8 cellular contexts compared by ENCODE assay signal in the genomic region with DNA sequence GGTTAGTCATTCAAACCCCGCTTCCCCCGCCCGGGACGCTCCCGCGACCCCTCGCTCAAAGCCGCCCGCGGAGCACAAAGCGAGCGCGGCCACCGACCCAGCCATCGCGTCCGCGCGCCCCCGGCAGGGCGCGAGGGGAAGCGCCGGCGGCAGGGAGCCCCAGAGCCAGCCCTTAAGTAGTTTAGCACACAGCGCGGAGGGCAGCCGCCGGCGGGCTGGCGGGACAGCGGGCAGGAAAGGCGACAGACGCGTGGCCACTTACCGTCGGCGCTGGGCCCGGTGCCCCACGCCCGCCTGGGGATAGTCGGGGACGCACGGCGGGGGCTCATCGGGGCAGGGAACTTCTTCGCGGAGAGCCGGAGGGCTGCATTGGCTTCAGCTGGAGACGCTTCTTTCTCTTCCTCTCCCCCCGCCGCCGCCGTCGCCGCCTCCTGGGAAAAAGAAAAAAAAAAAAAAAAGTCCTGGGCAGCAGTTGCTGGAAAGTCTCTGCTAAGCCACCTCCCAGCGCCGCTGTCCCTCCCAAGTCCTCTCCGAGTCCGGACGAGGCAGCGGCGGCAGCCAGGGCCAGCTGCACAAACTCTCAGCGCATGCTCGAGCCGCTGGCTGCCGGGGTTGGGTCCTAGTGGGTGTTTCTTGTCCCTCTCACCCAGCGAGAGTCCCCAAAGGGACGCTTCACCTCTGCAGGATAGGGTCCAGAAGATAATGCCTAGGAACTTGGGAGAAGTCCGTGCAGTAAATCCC.
DNase-seq lines count a peak whose midpoint lies in the region; ATAC-seq and TF ChIP-seq lines count a peak whose summit lies in the region.

A gene with protein sequence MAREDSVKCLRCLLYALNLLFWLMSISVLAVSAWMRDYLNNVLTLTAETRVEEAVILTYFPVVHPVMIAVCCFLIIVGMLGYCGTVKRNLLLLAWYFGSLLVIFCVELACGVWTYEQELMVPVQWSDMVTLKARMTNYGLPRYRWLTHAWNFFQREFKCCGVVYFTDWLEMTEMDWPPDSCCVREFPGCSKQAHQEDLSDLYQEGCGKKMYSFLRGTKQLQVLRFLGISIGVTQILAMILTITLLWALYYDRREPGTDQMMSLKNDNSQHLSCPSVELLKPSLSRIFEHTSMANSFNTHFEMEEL (minus strand): TSS at position 587 of the 741 bp plus-strand sequence. CDS start 1,381 bp downstream, outside the sequence.

- intact Hi-C loops in dendritic cell treated with granulocyte-macrophage colony-stimulating factor and Interleukin-4, amounts not matched to agents 40 ng/mL and 50 ng/mL, for 4 days (cut with micrococcal nuclease) = no loop called here

- DNase-seq in AG20443 (ENCODE audit: low spot score) = peak; percentile 90
- peak; percentile 48 for DNase-seq in NCI-H2171 treated with DMSO at 0.1 percent for 48 hours (lab: John Stamatoyannopoulos, UW)
- DNase-seq in activated CD4-positive, alpha-beta T cell treated with anti-CD3 and anti-CD28 coated beads for 24 hours (ENCODE audit: low read depth in 2 of 2) = peak; percentile 17 to 28
- DNase-seq in left kidney (ENCODE audit: low read depth, low spot score) = peak; percentile 97
- DNase-seq in stimulated activated CD4-positive, alpha-beta T cell treated with anti-CD3 and anti-CD28 coated beads, Interleukin-1b, Interleukin-23, amount 100 ng/mL, for 48 hours = peak; percentile 36

- in situ Hi-C loops in GM18951 (cut with MboI; ENCODE audit: low sequenced_read_pairs, unreplicated experiment) = no loop called here

- TF ChIP-seq POLR2A in GM18951 (IDR thresholded peaks at IDR 0.05; ENCODE audit: extremely low read depth, insufficient read depth, insufficient read length) = peak; percentile 62

- peak within 1 kb of the TSS; percentile 88 for H3K4me3 Mint-ChIP-seq in dendritic cell treated with granulocyte-macrophage colony-stimulating factor and Interleukin-4, amounts not matched to agents 40 ng/mL and 50 ng/mL, for 4 days

- H3K4me1 Mint-ChIP-seq in dendritic cell treated with granulocyte-macrophage colony-stimulating factor and Interleukin-4, amounts not matched to agents 40 ng/mL and 50 ng/mL, for 4 days (ENCODE audit: low read depth) = peaks cover 18% of the 10 kb centered on the region

- peak; percentile 90 for ATAC-seq in HG03103 (IDR thresholded peaks at IDR 0.05; ENCODE audit: low read depth, unreplicated experiment)

- H3K27ac Mint-ChIP-seq in dendritic cell treated with granulocyte-macrophage colony-stimulating factor and Interleukin-4, amounts not matched to agents 40 ng/mL and 50 ng/mL, for 4 days = no peak within 1 kb of the TSS

- peaks cover 62% of the 10 kb centered on the region for H3K27me3 Mint-ChIP-seq in dendritic cell treated with granulocyte-macrophage colony-stimulating factor and Interleukin-4, amounts not matched to agents 40 ng/mL and 50 ng/mL, for 4 days

- no peaks in the 10 kb centered on the region for H3K36me3 Mint-ChIP-seq in dendritic cell treated with granulocyte-macrophage colony-stimulating factor and Interleukin-4, amounts not matched to agents 40 ng/mL and 50 ng/mL, for 4 days (ENCODE audit: low read depth)

- H3K9me3 Mint-ChIP-seq in dendritic cell treated with granulocyte-macrophage colony-stimulating factor and Interleukin-4, amounts not matched to agents 40 ng/mL and 50 ng/mL, for 4 days = no peaks in the 10 kb centered on the region

Comparison
In these comparisons a context has a peak if more than half of its experiments do, and no peak if none do; other contexts are left out.
1. Peak in every context shown above with its lines: DNase-seq and ATAC-seq.
2. DNase-seq: peak in every context shown above with its lines; median percentile 97 in left kidney; 90 in AG20443; 48 in NCI-H2171 treated with DMSO at 0.1 percent for 48 hours; 36 in stimulated activated CD4-positive, alpha-beta T cell treated with anti-CD3 and anti-CD28 coated beads, Interleukin-1b, Interleukin-23, amount 100 ng/mL, for 48 hours; 22 in activated CD4-positive, alpha-beta T cell treated with anti-CD3 and anti-CD28 coated beads for 24 hours.